Comparison of ENCODE assay signal across 8 cellular contexts in genomic region chr1:87688136-87688535, GRCh38.
"Had no signal": no experiment of that assay in that cellular context is flagged by ENCODE, and none has a peak within 500 bp of the region (broad histone marks: within the 10 kb centered on the region; RNA-seq: fewer than 3 reads in every experiment).

No MANE protein-coding gene starts in this region.

- DNase-seq: H9, HCEC 1CT, KBM-7 had no signal

- H3K27ac ChIP-seq: HL-60, KMS-11 had no signal

- H3K27me3 Mint-ChIP-seq: IgD-negative memory B cell had no signal

- H3K27ac Mint-ChIP-seq: GM23338, H9, IgD-negative memory B cell had no signal

- H3K9ac ChIP-seq: KMS-11 had no signal

- H3K4me3 ChIP-seq: GM23338 had no signal

- H3K4me3 Mint-ChIP-seq: GM23338, H9, IgD-negative memory B cell had no signal

- H3K36me3 Mint-ChIP-seq: IgD-negative memory B cell had no signal

- H3K4me2 ChIP-seq: GM23338, KMS-11 had no signal

- ATAC-seq: GM23338, HepG2 had no signal

- H2AFZ ChIP-seq: GM23338 had no signal

- H3K9me3 Mint-ChIP-seq: GM23338, H9, IgD-negative memory B cell had no signal
